In genomic region chr3:162437480-162437879, GRCh38 we compare ENCODE assay signal across 21 cellular contexts.
DNase-seq lines count a peak whose midpoint lies in the region; ATAC-seq lines count a peak whose summit lies in the region.
"Had no signal": no experiment of that assay in that cellular context is flagged by ENCODE, and none has a peak within 500 bp of the region (broad histone marks: within the 10 kb centered on the region; RNA-seq: fewer than 3 reads in every experiment).

No MANE protein-coding gene starts in this region.

- no peak overlapping the region for H3K14ac ChIP-seq in mesenchymal stem cell (ENCODE audit: low read length in 2 of 2)

- H3K79me1 ChIP-seq in mesenchymal stem cell (replicated peaks; ENCODE audit: low read length, poor library complexity, severe bottlenecking), result no peaks in the 10 kb centered on the region

- no peaks in the 10 kb centered on the region for H3K27me3 ChIP-seq in mesenchymal stem cell (ENCODE audit: control insufficient read depth in 1 of 2, insufficient read depth in 1 of 2, low read length in 2 of 2)
- H3K27me3 ChIP-seq: dorsolateral prefrontal cortex, left lung, MG63, suprapubic skin had no signal

- no peaks in the 10 kb centered on the region for H3K4me1 ChIP-seq in mesenchymal stem cell (ENCODE audit: control insufficient read depth, insufficient read depth, low read depth, low read length)
- H3K4me1 ChIP-seq: left lung, suprapubic skin had no signal

- H4K91ac ChIP-seq in mesenchymal stem cell (ENCODE audit: low read length), result peak overlapping the region; percentile 50

- no peak overlapping the region for H2BK15ac ChIP-seq in mesenchymal stem cell (ENCODE audit: low read depth, poor library complexity, severe bottlenecking)

- H3K18ac ChIP-seq in mesenchymal stem cell (ENCODE audit: low read depth in 1 of 2, low read length in 2 of 2), result no peak overlapping the region

- H3K4me2 ChIP-seq in mesenchymal stem cell (ENCODE audit: low read length, poor library complexity, severe bottlenecking), result no peak overlapping the region

- H3K4ac ChIP-seq in mesenchymal stem cell (ENCODE audit: low read depth in 1 of 2, low read length in 2 of 2), result no peak overlapping the region

- peak overlapping the region; percentile 23 for H4K8ac ChIP-seq in mesenchymal stem cell (ENCODE audit: low read length)

- H3K4me3 ChIP-seq in mesenchymal stem cell (ENCODE audit: insufficient read depth in 1 of 2, low read depth in 1 of 2, low read length in 2 of 2), result no peak overlapping the region
- H3K4me3 ChIP-seq: dorsolateral prefrontal cortex, left lung, MG63, suprapubic skin had no signal

- intact Hi-C loops in left cardiac atrium (cut with DNase I), result no loop called here

- no peak overlapping the region for H2AFZ ChIP-seq in mesenchymal stem cell (ENCODE audit: low read depth, low read length)

- no peaks in the 10 kb centered on the region for H3K9me3 ChIP-seq in mesenchymal stem cell (ENCODE audit: control insufficient read depth, low read length)
- H3K9me3 ChIP-seq: MG63, suprapubic skin had no signal

- no peaks in the 10 kb centered on the region for H3K36me3 ChIP-seq in mesenchymal stem cell (ENCODE audit: control insufficient read depth in 1 of 2, insufficient read depth in 2 of 2, low read depth in 1 of 2, low read length in 2 of 2)
- H3K36me3 ChIP-seq: left lung, MG63, suprapubic skin had no signal

- H2AK5ac ChIP-seq in mesenchymal stem cell (ENCODE audit: low read length, severe bottlenecking), result no peak overlapping the region

- H2BK12ac ChIP-seq in mesenchymal stem cell (ENCODE audit: low read length in 2 of 2), result no peak overlapping the region

- no peak overlapping the region for H3K9ac ChIP-seq in mesenchymal stem cell (ENCODE audit: low read length)

- WGBS in mesenchymal stem cell, result 63% methylated on average over 3 of the region's 3 CpGs

- DNase-seq in EH (ENCODE audit: low read depth) (peak; percentile 79), LHCN-M2 (ENCODE audit: low read depth) (peak; percentile 9), astrocyte of the hippocampus (ENCODE audit: low read depth, low spot score) (peak; percentile 41), mesenchymal stem cell (peak; percentile 41), NCI-H1436 (lab: John Stamatoyannopoulos, UW) (no peak), left cardiac atrium (no peak), NCI-H1105 (lab: John Stamatoyannopoulos, UW) (no peak)
- DNase-seq in stimulated activated CD4-positive, alpha-beta T cell treated with anti-CD3 and anti-CD28 coated beads, Interleukin-15, amount 100 ng/mL, for 24 hours, result no peak
- DNase-seq: activated CD4-positive, alpha-beta T cell treated with anti-CD3 and anti-CD28 coated beads, Interleukin-2, amount 10 ng/mL, durations not matched to agents 7 days and 5 days; activated CD8-positive, alpha-beta memory T cell treated with anti-CD3 and anti-CD28 coated beads, Interleukin-2, amount 50 U/mL, for 4 hours; activated gamma-delta T cell; caudate nucleus; CD8-positive, alpha-beta memory T cell; dorsolateral prefrontal cortex; GOT3; left lung; MG63; NCI-H187; NCI-H345 had no signal

- no peak overlapping the region for H3K23ac ChIP-seq in mesenchymal stem cell (ENCODE audit: low read length in 2 of 2)

- no peak overlapping the region for H3K27ac ChIP-seq in mesenchymal stem cell (ENCODE audit: low read length, poor library complexity, severe bottlenecking)
- H3K27ac ChIP-seq: dorsolateral prefrontal cortex, epithelial cell of prostate, left lung, suprapubic skin had no signal

- no peak overlapping the region for H2BK5ac ChIP-seq in mesenchymal stem cell (ENCODE audit: low read depth, low read length, poor library complexity, severe bottlenecking)

- ATAC-seq in left cardiac atrium, result no peak
- ATAC-seq: left lung had no signal

- H2BK120ac ChIP-seq in mesenchymal stem cell (ENCODE audit: low read depth, low read length), result no peak overlapping the region

Comparison
In these comparisons a context has a peak if more than half of its experiments do, and no peak if none do; other contexts are left out.
1. DNase-seq: peak in EH (single experiment), LHCN-M2 (single experiment), astrocyte of the hippocampus (single experiment) and mesenchymal stem cell (single experiment); none in NCI-H1436 (single experiment), left cardiac atrium (single experiment), stimulated activated CD4-positive, alpha-beta T cell treated with anti-CD3 and anti-CD28 coated beads, Interleukin-15, amount 100 ng/mL, for 24 hours (single experiment) and NCI-H1105 (single experiment).